Comparison of ENCODE assay signal across 8 cellular contexts in genomic region chr17:30734153-30734552, GRCh38.
A peak's percentile ranks its signal among the peaks of the same experiment; 100 is the strongest.
DNase-seq lines count a peak whose midpoint lies in the region; ATAC-seq and TF ChIP-seq lines count a peak whose summit lies in the region.
"Not testable (repeated sequence)": the region's sequence is repeated elsewhere in the genome, so short reads cannot be mapped to it uniquely, and the experiment has no call there.

No MANE protein-coding gene starts in this region.

- peaks cover 16% of the 10 kb centered on the region for H3K4me1 Mint-ChIP-seq in T-helper 2 cell treated with Interferon-gamma antibody and Interleukin-4, amounts not matched to agents 5 μg/mL and 100 μg/mL, for 36 hours (ENCODE audit: low read depth)
- H3K4me1 Mint-ChIP-seq in activated naive CD8-positive, alpha-beta T cell (ENCODE audit: low read depth): peaks cover 31% of the 10 kb centered on the region
- H3K4me1 Mint-ChIP-seq in naive thymus-derived CD8-positive, alpha-beta T cell: peaks cover 6 to 52% (median 32%) of the 10 kb centered on the region in 4 donors

- peaks cover 79% of the 10 kb centered on the region for H4K20me1 ChIP-seq in BLaER1
- H4K20me1 ChIP-seq in fibroblast of lung (ENCODE audit: control insufficient read depth, extremely low read depth, insufficient read depth, low read length): not testable (repeated sequence)

- H3K4me2 ChIP-seq in BLaER1 (peak overlapping the region; percentile 36; the same call in 1 of the 2 replicates), fibroblast of lung (ENCODE audit: extremely low read depth, insufficient read depth, low read length) (peak overlapping the region; percentile 59)

- not testable (repeated sequence) for H3K4me3 ChIP-seq in BLaER1; fibroblast of lung (replicated peaks in 1 of 4; ENCODE audit: control extremely low read depth in 1 of 4, insufficient read depth in 1 of 4, low read depth in 3 of 4, low read length in 4 of 4); sigmoid colon
- 0 out of 2 replicates have a peak overlapping the region, but pooled peaks have one; percentile 3 for H3K4me3 ChIP-seq in HAP-1

- POLR2A ChIA-PET in naive thymus-derived CD8-positive, alpha-beta T cell (lab: Charles Lee): interaction anchor here (0.7 kb wide), 1 partner anchor 46 kb away, joined by 3 read pairs; no protein-coding TSS in a partner anchor

- H3K36me3 ChIP-seq in BLaER1: peaks cover 36% of the 10 kb centered on the region
- peaks cover 13% of the 10 kb centered on the region for H3K36me3 ChIP-seq in HAP-1 (replicated peaks)
- H3K36me3 ChIP-seq in fibroblast of lung (ENCODE audit: control insufficient read depth, insufficient read depth, low read length); sigmoid colon: not testable (repeated sequence)

- DNase-seq in HAP-1 (ENCODE audit: low spot score in 2 of 2); T-helper 2 cell treated with Interferon-gamma antibody and Interleukin-4, amounts not matched to agents 5 μg/mL and 100 μg/mL, for 36 hours (ENCODE audit: low spot score); fibroblast of lung (ENCODE audit: low read depth in 2 of 2); naive thymus-derived CD8-positive, alpha-beta T cell: not testable (repeated sequence)
- DNase-seq in activated CD8-positive, alpha-beta memory T cell treated with anti-CD3 and anti-CD28 coated beads, Interleukin-2, amount 50 U/mL, for 48 hours: peak; percentile 42
- peak; percentile 15 for DNase-seq in sigmoid colon

- H3K27me3 Mint-ChIP-seq in T-helper 2 cell treated with Interferon-gamma antibody and Interleukin-4, amounts not matched to agents 5 μg/mL and 100 μg/mL, for 36 hours (ENCODE audit: low read depth); activated naive CD8-positive, alpha-beta T cell; naive thymus-derived CD8-positive, alpha-beta T cell: not testable (repeated sequence)

- not testable (repeated sequence) for ATAC-seq in naive thymus-derived CD8-positive, alpha-beta T cell

- H3K27me3 ChIP-seq in BLaER1; HAP-1 (ENCODE audit: low read depth); fibroblast of lung (ENCODE audit: control insufficient read depth, insufficient read depth, low read length); sigmoid colon: not testable (repeated sequence)

- not testable (repeated sequence) for TF ChIP-seq EP300 in sigmoid colon (IDR thresholded peaks at IDR 0.05)

- not testable (repeated sequence) for H3K27ac Mint-ChIP-seq in T-helper 2 cell treated with Interferon-gamma antibody and Interleukin-4, amounts not matched to agents 5 μg/mL and 100 μg/mL, for 36 hours; activated naive CD8-positive, alpha-beta T cell
- peak overlapping the region in 1 of 10 donors; percentile 17 for H3K27ac Mint-ChIP-seq in naive thymus-derived CD8-positive, alpha-beta T cell

- H3K9ac ChIP-seq in BLaER1; fibroblast of lung (ENCODE audit: insufficient read depth, low read length): not testable (repeated sequence)

- H3K4me1 ChIP-seq in BLaER1 (peaks cover 37% of the 10 kb centered on the region), sigmoid colon (peaks cover 0 to 18% (median 17%) of the 10 kb centered on the region in 4 donors)
- not testable (repeated sequence) for H3K4me1 ChIP-seq in HAP-1; fibroblast of lung (ENCODE audit: control insufficient read depth, extremely low read depth, insufficient read depth, low read length)

- intact Hi-C loops in sigmoid colon (cut with DNase I): not testable (repeated sequence)

- TF ChIP-seq POLR2A in sigmoid colon (IDR thresholded peaks at IDR 0.05): not testable (repeated sequence)

- H2AFZ ChIP-seq in fibroblast of lung (ENCODE audit: low read length): not testable (repeated sequence)

- H3K27ac ChIP-seq in BLaER1; fibroblast of lung (ENCODE audit: insufficient read depth, low read length); sigmoid colon: not testable (repeated sequence)

- H3K9me3 ChIP-seq in BLaER1; HAP-1; fibroblast of lung (ENCODE audit: control insufficient read depth, insufficient read depth, low read depth, low read length); sigmoid colon: not testable (repeated sequence)

- peaks cover 47% of the 10 kb centered on the region for H3K79me2 ChIP-seq in fibroblast of lung (ENCODE audit: control insufficient read depth, insufficient read depth, low read length)

- H3K36me3 Mint-ChIP-seq in T-helper 2 cell treated with Interferon-gamma antibody and Interleukin-4, amounts not matched to agents 5 μg/mL and 100 μg/mL, for 36 hours (ENCODE audit: low read depth): peaks cover 24% of the 10 kb centered on the region
- H3K36me3 Mint-ChIP-seq in activated naive CD8-positive, alpha-beta T cell: not testable (repeated sequence)
- peaks cover 0 to 32% (median 5%) of the 10 kb centered on the region in 3 donors for H3K36me3 Mint-ChIP-seq in naive thymus-derived CD8-positive, alpha-beta T cell

- peak overlapping the region; percentile 55 for H3K4me3 Mint-ChIP-seq in T-helper 2 cell treated with Interferon-gamma antibody and Interleukin-4, amounts not matched to agents 5 μg/mL and 100 μg/mL, for 36 hours
- peak overlapping the region; percentile 48 for H3K4me3 Mint-ChIP-seq in activated naive CD8-positive, alpha-beta T cell
- peak overlapping the region in 6 of 10 donors; percentile 8 to 54 (median 26) for H3K4me3 Mint-ChIP-seq in naive thymus-derived CD8-positive, alpha-beta T cell

- 94 to 95% methylated on average over 14 of the region's 14 CpGs for WGBS in sigmoid colon, 2 donors

- in situ Hi-C loops in HAP-1 (cut with MboI; ENCODE audit: low sequenced_read_pairs): not testable (repeated sequence)

- TF ChIP-seq CTCF in fibroblast of lung (conservative IDR thresholded peaks at IDR 0.05 in 1 of 2, IDR thresholded peaks at IDR 0.05 in 1 of 2; ENCODE audit: low read depth in 1 of 2, low read length in 2 of 2); sigmoid colon (IDR thresholded peaks at IDR 0.05): not testable (repeated sequence)

- not testable (repeated sequence) for H3K9me3 Mint-ChIP-seq in T-helper 2 cell treated with Interferon-gamma antibody and Interleukin-4, amounts not matched to agents 5 μg/mL and 100 μg/mL, for 36 hours; activated naive CD8-positive, alpha-beta T cell (ENCODE audit: low read depth); naive thymus-derived CD8-positive, alpha-beta T cell
